ENCODE assay signal across 2 cellular contexts in the genomic region with DNA sequence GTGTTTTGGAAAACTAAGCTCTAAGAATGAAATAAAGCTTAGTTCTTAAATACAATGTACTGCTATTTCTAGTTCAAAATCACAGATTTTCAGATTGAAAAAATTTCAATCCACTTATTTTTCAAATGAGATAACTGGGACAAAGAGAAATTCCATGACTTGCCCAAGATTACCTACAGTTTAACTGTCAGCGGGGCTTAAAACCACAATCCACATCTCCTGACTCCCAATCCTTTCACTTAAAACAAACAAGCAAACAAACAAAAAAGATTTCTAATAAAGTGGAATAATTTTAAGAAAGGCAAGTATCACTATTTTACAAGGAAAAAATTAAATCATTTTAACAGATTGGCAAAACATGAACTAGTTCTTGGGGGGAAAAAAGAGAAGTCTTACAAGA.
A peak's percentile ranks its signal among the peaks of the same experiment; 100 is the strongest.
TF ChIP-seq lines count a peak whose summit lies in the region.

No MANE protein-coding gene starts in this region.

TF ChIP-seq in H1, 55 proteins besides CTCF, POLR2A, EP300 and RAD21:
- no peak for TF ChIP-seq CTBP2 (IDR thresholded peaks at IDR 0.05; ENCODE audit: borderline replicate concordance, insufficient read depth, insufficient read length, low read length)
- TF ChIP-seq, protein P1, sequence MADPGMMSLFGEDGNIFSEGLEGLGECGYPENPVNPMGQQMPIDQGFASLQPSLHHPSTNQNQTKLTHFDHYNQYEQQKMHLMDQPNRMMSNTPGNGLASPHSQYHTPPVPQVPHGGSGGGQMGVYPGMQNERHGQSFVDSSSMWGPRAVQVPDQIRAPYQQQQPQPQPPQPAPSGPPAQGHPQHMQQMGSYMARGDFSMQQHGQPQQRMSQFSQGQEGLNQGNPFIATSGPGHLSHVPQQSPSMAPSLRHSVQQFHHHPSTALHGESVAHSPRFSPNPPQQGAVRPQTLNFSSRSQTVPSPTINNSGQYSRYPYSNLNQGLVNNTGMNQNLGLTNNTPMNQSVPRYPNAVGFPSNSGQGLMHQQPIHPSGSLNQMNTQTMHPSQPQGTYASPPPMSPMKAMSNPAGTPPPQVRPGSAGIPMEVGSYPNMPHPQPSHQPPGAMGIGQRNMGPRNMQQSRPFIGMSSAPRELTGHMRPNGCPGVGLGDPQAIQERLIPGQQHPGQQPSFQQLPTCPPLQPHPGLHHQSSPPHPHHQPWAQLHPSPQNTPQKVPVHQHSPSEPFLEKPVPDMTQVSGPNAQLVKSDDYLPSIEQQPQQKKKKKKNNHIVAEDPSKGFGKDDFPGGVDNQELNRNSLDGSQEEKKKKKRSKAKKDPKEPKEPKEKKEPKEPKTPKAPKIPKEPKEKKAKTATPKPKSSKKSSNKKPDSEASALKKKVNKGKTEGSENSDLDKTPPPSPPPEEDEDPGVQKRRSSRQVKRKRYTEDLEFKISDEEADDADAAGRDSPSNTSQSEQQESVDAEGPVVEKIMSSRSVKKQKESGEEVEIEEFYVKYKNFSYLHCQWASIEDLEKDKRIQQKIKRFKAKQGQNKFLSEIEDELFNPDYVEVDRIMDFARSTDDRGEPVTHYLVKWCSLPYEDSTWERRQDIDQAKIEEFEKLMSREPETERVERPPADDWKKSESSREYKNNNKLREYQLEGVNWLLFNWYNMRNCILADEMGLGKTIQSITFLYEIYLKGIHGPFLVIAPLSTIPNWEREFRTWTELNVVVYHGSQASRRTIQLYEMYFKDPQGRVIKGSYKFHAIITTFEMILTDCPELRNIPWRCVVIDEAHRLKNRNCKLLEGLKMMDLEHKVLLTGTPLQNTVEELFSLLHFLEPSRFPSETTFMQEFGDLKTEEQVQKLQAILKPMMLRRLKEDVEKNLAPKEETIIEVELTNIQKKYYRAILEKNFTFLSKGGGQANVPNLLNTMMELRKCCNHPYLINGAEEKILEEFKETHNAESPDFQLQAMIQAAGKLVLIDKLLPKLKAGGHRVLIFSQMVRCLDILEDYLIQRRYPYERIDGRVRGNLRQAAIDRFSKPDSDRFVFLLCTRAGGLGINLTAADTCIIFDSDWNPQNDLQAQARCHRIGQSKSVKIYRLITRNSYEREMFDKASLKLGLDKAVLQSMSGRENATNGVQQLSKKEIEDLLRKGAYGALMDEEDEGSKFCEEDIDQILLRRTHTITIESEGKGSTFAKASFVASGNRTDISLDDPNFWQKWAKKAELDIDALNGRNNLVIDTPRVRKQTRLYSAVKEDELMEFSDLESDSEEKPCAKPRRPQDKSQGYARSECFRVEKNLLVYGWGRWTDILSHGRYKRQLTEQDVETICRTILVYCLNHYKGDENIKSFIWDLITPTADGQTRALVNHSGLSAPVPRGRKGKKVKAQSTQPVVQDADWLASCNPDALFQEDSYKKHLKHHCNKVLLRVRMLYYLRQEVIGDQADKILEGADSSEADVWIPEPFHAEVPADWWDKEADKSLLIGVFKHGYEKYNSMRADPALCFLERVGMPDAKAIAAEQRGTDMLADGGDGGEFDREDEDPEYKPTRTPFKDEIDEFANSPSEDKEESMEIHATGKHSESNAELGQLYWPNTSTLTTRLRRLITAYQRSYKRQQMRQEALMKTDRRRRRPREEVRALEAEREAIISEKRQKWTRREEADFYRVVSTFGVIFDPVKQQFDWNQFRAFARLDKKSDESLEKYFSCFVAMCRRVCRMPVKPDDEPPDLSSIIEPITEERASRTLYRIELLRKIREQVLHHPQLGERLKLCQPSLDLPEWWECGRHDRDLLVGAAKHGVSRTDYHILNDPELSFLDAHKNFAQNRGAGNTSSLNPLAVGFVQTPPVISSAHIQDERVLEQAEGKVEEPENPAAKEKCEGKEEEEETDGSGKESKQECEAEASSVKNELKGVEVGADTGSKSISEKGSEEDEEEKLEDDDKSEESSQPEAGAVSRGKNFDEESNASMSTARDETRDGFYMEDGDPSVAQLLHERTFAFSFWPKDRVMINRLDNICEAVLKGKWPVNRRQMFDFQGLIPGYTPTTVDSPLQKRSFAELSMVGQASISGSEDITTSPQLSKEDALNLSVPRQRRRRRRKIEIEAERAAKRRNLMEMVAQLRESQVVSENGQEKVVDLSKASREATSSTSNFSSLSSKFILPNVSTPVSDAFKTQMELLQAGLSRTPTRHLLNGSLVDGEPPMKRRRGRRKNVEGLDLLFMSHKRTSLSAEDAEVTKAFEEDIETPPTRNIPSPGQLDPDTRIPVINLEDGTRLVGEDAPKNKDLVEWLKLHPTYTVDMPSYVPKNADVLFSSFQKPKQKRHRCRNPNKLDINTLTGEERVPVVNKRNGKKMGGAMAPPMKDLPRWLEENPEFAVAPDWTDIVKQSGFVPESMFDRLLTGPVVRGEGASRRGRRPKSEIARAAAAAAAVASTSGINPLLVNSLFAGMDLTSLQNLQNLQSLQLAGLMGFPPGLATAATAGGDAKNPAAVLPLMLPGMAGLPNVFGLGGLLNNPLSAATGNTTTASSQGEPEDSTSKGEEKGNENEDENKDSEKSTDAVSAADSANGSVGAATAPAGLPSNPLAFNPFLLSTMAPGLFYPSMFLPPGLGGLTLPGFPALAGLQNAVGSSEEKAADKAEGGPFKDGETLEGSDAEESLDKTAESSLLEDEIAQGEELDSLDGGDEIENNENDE (IDR thresholded peaks at IDR 0.05; ENCODE audit: insufficient replicate concordance, low read length) = peak; percentile 33

TF ChIP-seq in neural cell, 6 proteins besides CTCF, POLR2A, EP300 and RAD21:
- TF ChIP-seq, protein P2, sequence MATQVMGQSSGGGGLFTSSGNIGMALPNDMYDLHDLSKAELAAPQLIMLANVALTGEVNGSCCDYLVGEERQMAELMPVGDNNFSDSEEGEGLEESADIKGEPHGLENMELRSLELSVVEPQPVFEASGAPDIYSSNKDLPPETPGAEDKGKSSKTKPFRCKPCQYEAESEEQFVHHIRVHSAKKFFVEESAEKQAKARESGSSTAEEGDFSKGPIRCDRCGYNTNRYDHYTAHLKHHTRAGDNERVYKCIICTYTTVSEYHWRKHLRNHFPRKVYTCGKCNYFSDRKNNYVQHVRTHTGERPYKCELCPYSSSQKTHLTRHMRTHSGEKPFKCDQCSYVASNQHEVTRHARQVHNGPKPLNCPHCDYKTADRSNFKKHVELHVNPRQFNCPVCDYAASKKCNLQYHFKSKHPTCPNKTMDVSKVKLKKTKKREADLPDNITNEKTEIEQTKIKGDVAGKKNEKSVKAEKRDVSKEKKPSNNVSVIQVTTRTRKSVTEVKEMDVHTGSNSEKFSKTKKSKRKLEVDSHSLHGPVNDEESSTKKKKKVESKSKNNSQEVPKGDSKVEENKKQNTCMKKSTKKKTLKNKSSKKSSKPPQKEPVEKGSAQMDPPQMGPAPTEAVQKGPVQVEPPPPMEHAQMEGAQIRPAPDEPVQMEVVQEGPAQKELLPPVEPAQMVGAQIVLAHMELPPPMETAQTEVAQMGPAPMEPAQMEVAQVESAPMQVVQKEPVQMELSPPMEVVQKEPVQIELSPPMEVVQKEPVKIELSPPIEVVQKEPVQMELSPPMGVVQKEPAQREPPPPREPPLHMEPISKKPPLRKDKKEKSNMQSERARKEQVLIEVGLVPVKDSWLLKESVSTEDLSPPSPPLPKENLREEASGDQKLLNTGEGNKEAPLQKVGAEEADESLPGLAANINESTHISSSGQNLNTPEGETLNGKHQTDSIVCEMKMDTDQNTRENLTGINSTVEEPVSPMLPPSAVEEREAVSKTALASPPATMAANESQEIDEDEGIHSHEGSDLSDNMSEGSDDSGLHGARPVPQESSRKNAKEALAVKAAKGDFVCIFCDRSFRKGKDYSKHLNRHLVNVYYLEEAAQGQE (IDR thresholded peaks at IDR 0.05; ENCODE audit: borderline replicate concordance) = no peak
- no peak for TF ChIP-seq EZH2 (IDR thresholded peaks at IDR 0.05; ENCODE audit: borderline replicate concordance, insufficient read depth, low read length, poor library complexity, severe bottlenecking)
- no peak for TF ChIP-seq TAF1 (IDR thresholded peaks at IDR 0.05; ENCODE audit: low read depth)
- TF ChIP-seq POLR2AphosphoS5 (IDR thresholded peaks at IDR 0.05) = no peak
- no peak for TF ChIP-seq MXI1 (conservative IDR thresholded peaks at IDR 0.05; ENCODE audit: poor library complexity, severe bottlenecking)
- no peak for TF ChIP-seq SMC3 (conservative IDR thresholded peaks at IDR 0.05; ENCODE audit: poor library complexity)
